19 cellular contexts compared by ENCODE assay signal in the genomic region with DNA sequence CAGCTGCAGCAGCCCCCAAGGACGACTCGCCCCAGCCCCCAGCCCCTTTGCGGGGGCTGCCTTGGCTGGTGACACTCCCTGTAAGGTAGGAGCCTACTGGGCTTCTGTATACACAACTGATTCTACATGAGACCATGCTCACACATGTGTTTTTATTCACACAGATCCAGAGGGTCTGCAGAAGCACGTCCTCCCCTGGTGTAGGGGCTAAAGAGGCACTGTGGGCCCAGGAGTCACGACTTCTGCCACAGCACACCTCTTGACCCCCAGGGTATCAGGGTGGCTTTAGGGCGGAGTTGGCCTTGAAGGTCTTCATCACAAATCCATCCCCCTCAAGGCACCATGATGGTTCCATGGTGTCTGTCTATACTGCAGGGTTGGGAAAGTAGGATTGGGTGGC.
A peak's percentile ranks its signal among the peaks of the same experiment; 100 is the strongest.
DNase-seq lines count a peak whose midpoint lies in the region; ATAC-seq, FAIRE-seq and TF ChIP-seq lines count a peak whose summit lies in the region.
"Had no signal": no experiment of that assay in that cellular context is flagged by ENCODE, and none has a peak within 500 bp of the region (broad histone marks: within the 10 kb centered on the region; RNA-seq: fewer than 3 reads in every experiment).

No MANE protein-coding gene starts in this region.

- no peak overlapping the region for H2BK20ac ChIP-seq in H1 (ENCODE audit: low read length)

- CTCF ChIA-PET in H1 (lab: Charles Lee; ENCODE audit: partially characterized antibody): no interaction called here
- CTCF ChIA-PET in PC-3 (lab: Charles Lee): no interaction called here

- H2BK5ac ChIP-seq in H1 (ENCODE audit: low read depth, low read length): 0 out of 2 replicates have a peak overlapping the region, but pooled peaks have one; percentile 16

- no peak overlapping the region for H3K14ac ChIP-seq in H1 (ENCODE audit: insufficient read length)

- H3K9me3 ChIP-seq in H1 (ENCODE audit: insufficient read depth in 2 of 2, low read depth in 1 of 2, low read length in 1 of 2) (0 out of 4 replicates have a peak, but pooled peaks cover 0 to 3% of the 10 kb centered on the region in 2 experiments), vagina (no peaks in the 10 kb centered on the region), PC-3 (ENCODE audit: low read length) (no peaks in the 10 kb centered on the region)

- H4K5ac ChIP-seq in H1 (ENCODE audit: insufficient read length, low read depth, low read length): no peak overlapping the region

- TF ChIP-seq EP300 in H1 (IDR thresholded peaks at IDR 0.05; ENCODE audit: borderline replicate concordance in 1 of 2, low read depth in 2 of 2, low read length in 2 of 2): no peak

- peak in 1 of 2 experiments; percentile 16 for DNase-seq in H1 (ENCODE audit: low read depth in 1 of 2, low spot score in 2 of 2)
- DNase-seq in islet precursor cell: peak; percentile 6
- peak; percentile 68 for DNase-seq in osteocyte (ENCODE audit: extremely low spot score, unreplicated experiment)
- peak; percentile 49 to 77 for DNase-seq in vagina (ENCODE audit: extremely low spot score in 2 of 2)
- no peak for DNase-seq in PC-3
- no peak for DNase-seq in stimulated activated CD4-positive, alpha-beta T cell treated with anti-CD3 and anti-CD28 coated beads, Interleukin-4, amount 100 ng/mL, for 1 hour
- DNase-seq: C1 segment of cervical spinal cord; Calu3; CD4-positive, alpha-beta memory T cell; COR-L47; DMS53; DND-41; GOT3; H7 had no signal

- H3K4me2 ChIP-seq in H1 (ENCODE audit: insufficient read depth in 1 of 2, low read depth in 2 of 2, low read length in 2 of 2) (no peak overlapping the region), PC-3 (ENCODE audit: low read length) (no peak overlapping the region)

- no peaks in the 10 kb centered on the region for H3K79me1 ChIP-seq in H1 (ENCODE audit: low read depth, low read length)

- peaks cover 0 to 2% (median 0%) of the 10 kb centered on the region in 4 experiments; a peak in 1 of 7 replicates for H3K4me1 ChIP-seq in H1 (replicated peaks in 1 of 4; ENCODE audit: control insufficient read depth in 3 of 4, insufficient read depth in 4 of 4, low read length in 3 of 4)
- no peaks in the 10 kb centered on the region for H3K4me1 ChIP-seq in vagina
- no peaks in the 10 kb centered on the region for H3K4me1 ChIP-seq in PC-3 (ENCODE audit: insufficient read depth, low read length)

- H3K9ac ChIP-seq in H1 (replicated peaks in 1 of 4; ENCODE audit: extremely low read depth in 1 of 4, low read depth in 3 of 4, low read length in 3 of 4) (no peak overlapping the region), PC-3 (ENCODE audit: low read length) (no peak overlapping the region)

- no peak overlapping the region for H2AK5ac ChIP-seq in H1 (ENCODE audit: low read depth, low read length)

- BruUV-seq in PC-3 (replicated peaks; lab: Mats Ljungman, UMichigan): no TSS peak

- no peaks in the 10 kb centered on the region; the same call in 1 of the 2 replicates for H3K23me2 ChIP-seq in H1 (ENCODE audit: low read depth, low read length)

- no peak overlapping the region for H3K18ac ChIP-seq in H1 (ENCODE audit: extremely low read depth, low read length)

- TF ChIP-seq CTCF in H1 (IDR thresholded peaks at IDR 0.05; ENCODE audit: control extremely low read depth in 1 of 3, insufficient read depth in 1 of 3, low read depth in 1 of 3, low read length in 3 of 3): no peak
- no peak for TF ChIP-seq CTCF in osteocyte (IDR thresholded peaks at IDR 0.05)
- no peak for TF ChIP-seq CTCF in vagina (IDR thresholded peaks at IDR 0.05)
- no peak for TF ChIP-seq CTCF in PC-3 (conservative IDR thresholded peaks at IDR 0.05; ENCODE audit: low read depth, low read length)

- H3K27me3 Mint-ChIP-seq in osteocyte (ENCODE audit: unreplicated experiment): no peaks in the 10 kb centered on the region

- TF ChIP-seq RAD21 in H1 (IDR thresholded peaks at IDR 0.05 in 1 of 2, conservative IDR thresholded peaks at IDR 0.05 in 1 of 2; ENCODE audit: low read depth in 2 of 2, low read length in 2 of 2): no peak

- no peak overlapping the region for H4K8ac ChIP-seq in H1 (ENCODE audit: extremely low read depth, insufficient read depth, low read length)

- intact Hi-C loops in vagina (cut with DNase I): no loop called here
- intact Hi-C loops in PC-3 (cut with micrococcal nuclease): no loop called here

- H4K91ac ChIP-seq in H1 (replicated peaks; ENCODE audit: insufficient read length, low read length): no peak overlapping the region

- POLR2A ChIA-PET in H1 (lab: Charles Lee; ENCODE audit: partially characterized antibody) (no interaction called here), PC-3 (lab: Charles Lee; ENCODE audit: unreplicated experiment) (no interaction called here)

- H3K79me2 ChIP-seq in H1 (ENCODE audit: control insufficient read depth in 1 of 2, insufficient read depth in 2 of 2, low read length in 2 of 2) (no peaks in the 10 kb centered on the region), PC-3 (ENCODE audit: low read length) (no peaks in the 10 kb centered on the region)

- H3K27ac Mint-ChIP-seq in osteocyte (ENCODE audit: unreplicated experiment): no peak overlapping the region
- H3K27ac Mint-ChIP-seq: CD4-positive, alpha-beta memory T cell had no signal

- H3K36me3 ChIP-seq in H1 (ENCODE audit: control insufficient read depth in 2 of 4, insufficient read depth in 4 of 4, low read length in 3 of 4) (no peaks in the 10 kb centered on the region), vagina (no peaks in the 10 kb centered on the region), PC-3 (ENCODE audit: low read depth, low read length) (no peaks in the 10 kb centered on the region)

- H4K20me1 ChIP-seq in H1 (replicated peaks in 1 of 2; ENCODE audit: control insufficient read depth in 1 of 2, insufficient read depth in 2 of 2, low read length in 2 of 2): no peaks in the 10 kb centered on the region
- no peaks in the 10 kb centered on the region for H4K20me1 ChIP-seq in PC-3 (ENCODE audit: low read length)

- H3K4me3 ChIP-seq in H1 (ENCODE audit: extremely low read depth in 1 of 4, insufficient read depth in 2 of 4, low read depth in 3 of 4, low read length in 4 of 4) (no peak overlapping the region), vagina (no peak overlapping the region), PC-3 (ENCODE audit: low read length) (no peak overlapping the region)

- no peak overlapping the region for H3K23ac ChIP-seq in H1 (ENCODE audit: insufficient read length)

- H3K27ac ChIP-seq in H1 (ENCODE audit: low read depth, low read length): no peak overlapping the region
- no peak overlapping the region for H3K27ac ChIP-seq in vagina
- H3K27ac ChIP-seq in PC-3 (ENCODE audit: low read length): no peak overlapping the region

- H3K9me2 ChIP-seq in PC-3 (replicated peaks; ENCODE audit: low read length): no peaks in the 10 kb centered on the region

- H2BK15ac ChIP-seq in H1 (ENCODE audit: low read length): 0 out of 2 replicates have a peak overlapping the region, but pooled peaks have one; percentile 3

- TF ChIP-seq POLR2A in H1 (IDR thresholded peaks at IDR 0.05; ENCODE audit: control extremely low read depth in 1 of 2, low read depth in 2 of 2, low read length in 2 of 2) (no peak), vagina (IDR thresholded peaks at IDR 0.05) (no peak)

- H3K36me3 Mint-ChIP-seq in osteocyte (ENCODE audit: unreplicated experiment): no peaks in the 10 kb centered on the region
- H3K36me3 Mint-ChIP-seq: CD4-positive, alpha-beta memory T cell had no signal

- peaks cover 12% of the 10 kb centered on the region for H3K9me3 Mint-ChIP-seq in osteocyte (ENCODE audit: unreplicated experiment)

- H2AFZ ChIP-seq in H1 (ENCODE audit: low read length) (no peak overlapping the region), PC-3 (ENCODE audit: low read length) (no peak overlapping the region)

- ATAC-seq in HG02840 (IDR thresholded peaks at IDR 0.05; ENCODE audit: low FRiP score, unreplicated experiment) (no peak), PC-3 (no peak), GM19397 (IDR thresholded peaks at IDR 0.05; ENCODE audit: unreplicated experiment) (no peak)
- ATAC-seq: HCT116 had no signal

- H2BK12ac ChIP-seq in H1 (ENCODE audit: low read depth, low read length): 0 out of 2 replicates have a peak overlapping the region, but pooled peaks have one; percentile 42

- H3K27me3 ChIP-seq in H1 (replicated peaks in 1 of 4; ENCODE audit: control insufficient read depth in 3 of 4, extremely low read depth in 1 of 4, insufficient read depth in 3 of 4, low read length in 3 of 4): no peaks in the 10 kb centered on the region
- H3K27me3 ChIP-seq in vagina: no peaks in the 10 kb centered on the region
- no peaks in the 10 kb centered on the region for H3K27me3 ChIP-seq in PC-3 (ENCODE audit: low read length)

- H3K4me1 Mint-ChIP-seq in osteocyte (ENCODE audit: unreplicated experiment): no peaks in the 10 kb centered on the region

- no peak overlapping the region for H3K56ac ChIP-seq in H1 (replicated peaks; ENCODE audit: insufficient read length, low read depth, low read length)

- H3K4me3 Mint-ChIP-seq in osteocyte (ENCODE audit: unreplicated experiment): no peak overlapping the region
- H3K4me3 Mint-ChIP-seq: CD4-positive, alpha-beta memory T cell had no signal

- no peaks in the 10 kb centered on the region for H3F3A ChIP-seq in PC-3 (ENCODE audit: low read length, unreplicated experiment)

- no peak for FAIRE-seq in H1 (lab: Jason Lieb, UNC)
- FAIRE-seq: GM12892, GM19239 had no signal

- 89% methylated on average over 6 of the region's 6 CpGs; no CpG with 5 or more reads in 1 of the 2 experiments for WGBS in H1 (ENCODE audit: extremely low coverage in 1 of 2, insufficient coverage in 1 of 2, insufficient read length in 1 of 2, insufficient replicate concordance in 2 of 2, low coverage in 1 of 2, low lambda C conversion rate in 2 of 2, missing lambda C conversion rate in 1 of 2), 2 experiments

- H2BK120ac ChIP-seq in H1 (replicated peaks; ENCODE audit: low read depth, low read length): no peak overlapping the region

- no peak overlapping the region for H3K4ac ChIP-seq in H1 (replicated peaks; ENCODE audit: insufficient read length, low read depth, low read length)

TF ChIP-seq in H1, 55 proteins besides CTCF, POLR2A, EP300 and RAD21 (continues in another document):
- TF ChIP-seq ASH2L (IDR thresholded peaks at IDR 0.05; ENCODE audit: low read length) (no peak), EZH2 (IDR thresholded peaks at IDR 0.05; ENCODE audit: low read depth, low read length, severe bottlenecking) (no peak), JUN (IDR thresholded peaks at IDR 0.05; ENCODE audit: low read depth, low read length) (no peak), SP4 (IDR thresholded peaks at IDR 0.05; ENCODE audit: low read length) (no peak), EGR1 (IDR thresholded peaks at IDR 0.05; ENCODE audit: borderline replicate concordance, low read depth, low read length) (no peak), MAFK (IDR thresholded peaks at IDR 0.05; ENCODE audit: low read depth, low read length) (no peak), RBBP5 (IDR thresholded peaks at IDR 0.05; ENCODE audit: borderline replicate concordance, low read depth, low read length) (no peak), BCL11A (IDR thresholded peaks at IDR 0.05; ENCODE audit: low read depth in 2 of 2, low read length in 2 of 2) (no peak), CHD2 (IDR thresholded peaks at IDR 0.05; ENCODE audit: low read length) (no peak), JUND (IDR thresholded peaks at IDR 0.05; ENCODE audit: low read length) (no peak), RXRA (IDR thresholded peaks at IDR 0.05; ENCODE audit: insufficient read depth, low read depth, low read length) (no peak), GTF2F1 (IDR thresholded peaks at IDR 0.05; ENCODE audit: borderline replicate concordance, low read depth, low read length) (no peak)

Comparison
In these comparisons a context has a peak if more than half of its experiments do, and no peak if none do; other contexts are left out.
1. DNase-seq: peak in islet precursor cell (single experiment), osteocyte (single experiment) and vagina (2 of 2); none in PC-3 (single experiment) and stimulated activated CD4-positive, alpha-beta T cell treated with anti-CD3 and anti-CD28 coated beads, Interleukin-4, amount 100 ng/mL, for 1 hour (single experiment).